ENCODE assay signal across 9 cellular contexts in genomic region chr6:501891-502601, GRCh38.
DNase-seq lines count a peak whose midpoint lies in the region; ATAC-seq and TF ChIP-seq lines count a peak whose summit lies in the region.
"Had no signal": no experiment of that assay in that cellular context is flagged by ENCODE, and none has a peak within 500 bp of the region (broad histone marks: within the 10 kb centered on the region; RNA-seq: fewer than 3 reads in every experiment).

No MANE protein-coding gene starts in this region.

- H3K36me3 ChIP-seq in Panc1 (ENCODE audit: control insufficient read depth, insufficient read depth, low read length) (no peaks in the 10 kb centered on the region), aorta (ENCODE audit: control insufficient read depth in 1 of 2, insufficient read depth in 2 of 2, low read length in 1 of 2) (peaks cover 4 to 6% of the 10 kb centered on the region in 2 donors)

- no peak for DNase-seq in GM12864 (ENCODE audit: low read depth)
- no peak for DNase-seq in Panc1 (ENCODE audit: low read depth, low spot score)
- peak; percentile 19 for DNase-seq in activated gamma-delta T cell (lab: John Stamatoyannopoulos, UW)
- peak; percentile 53 to 58 for DNase-seq in stimulated activated CD4-positive, alpha-beta T cell treated with anti-CD3 and anti-CD28 coated beads, Interleukin-1b, Interleukin-23, amount 100 ng/mL, for 4 hours (ENCODE audit: low read depth in 2 of 2)
- DNase-seq in aorta = no peak
- DNase-seq in NCI-H526 (lab: John Stamatoyannopoulos, UW) = no peak
- no peak for DNase-seq in RKO (ENCODE audit: low spot score)
- DNase-seq: NCI-H1436 treated with DMSO at 0.1 percent for 48 hours had no signal

- intact Hi-C loops in Panc1 (cut with micrococcal nuclease; ENCODE audit: unreplicated experiment) (no loop called here), aorta (cut with DNase I) (no loop called here)

- POLR2A ChIA-PET in Panc1 (lab: Charles Lee) = no interaction called here

- H3K4me3 ChIP-seq in GM12864 (ENCODE audit: low read depth, low read length) (peak overlapping the region; percentile 60), Panc1 (ENCODE audit: low read depth in 2 of 2, low read length in 2 of 2) (peak overlapping the region; percentile 27 to 55), aorta (ENCODE audit: low read length in 2 of 2) (no peak overlapping the region)

- ATAC-seq in Panc1 = peak; percentile 81
- no peak for ATAC-seq in aorta (ENCODE audit: low FRiP score)
- no peak for ATAC-seq in HG02981 (IDR thresholded peaks at IDR 0.05; ENCODE audit: unreplicated experiment)

- H3K9me3 ChIP-seq in Panc1 (ENCODE audit: control insufficient read depth, insufficient read depth, low read depth, low read length) (no peaks in the 10 kb centered on the region), aorta (ENCODE audit: control insufficient read depth, low read length) (no peaks in the 10 kb centered on the region)

- H3K27me3 ChIP-seq in Panc1 (ENCODE audit: control insufficient read depth, insufficient read depth, low read length) = no peaks in the 10 kb centered on the region
- no peaks in the 10 kb centered on the region for H3K27me3 ChIP-seq in aorta (ENCODE audit: control insufficient read depth in 1 of 2, insufficient read depth in 2 of 2, low read length in 1 of 2)

- H3K27ac ChIP-seq in Panc1 (ENCODE audit: low read length) = peak overlapping the region; percentile 1; the same call in 1 of the 2 replicates
- H3K27ac ChIP-seq in aorta (ENCODE audit: low read depth in 1 of 2, low read length in 2 of 2) = no peak overlapping the region

- in situ Hi-C loops in Panc1 (cut with HindIII; ENCODE audit: low pct_unique_long_range_greater_than_20kb, low sequenced_read_pairs) = no loop called here

- CTCF ChIA-PET in Panc1 (lab: Charles Lee) = no interaction called here

- WGBS in aorta, 2 donors = 85% methylated on average over 22 of the region's 22 CpGs

- H3K4me1 ChIP-seq in Panc1 (ENCODE audit: control insufficient read depth, insufficient read depth, low read length) (no peaks in the 10 kb centered on the region), aorta (ENCODE audit: control insufficient read depth in 1 of 2, insufficient read depth in 2 of 2, low read length in 2 of 2) (no peaks in the 10 kb centered on the region)

- no peak for TF ChIP-seq CTCF in GM12864 (IDR thresholded peaks at IDR 0.05; ENCODE audit: low read depth, low read length, missing control alignments)
- TF ChIP-seq CTCF in Panc1 (IDR thresholded peaks at IDR 0.05) = no peak

- no TSS peak for BruUV-seq in Panc1 (replicated peaks; lab: Mats Ljungman, UMichigan)

Comparison
In these comparisons a context has a peak if more than half of its experiments do, and no peak if none do; other contexts are left out.
1. DNase-seq: peak in activated gamma-delta T cell (single experiment) and stimulated activated CD4-positive, alpha-beta T cell treated with anti-CD3 and anti-CD28 coated beads, Interleukin-1b, Interleukin-23, amount 100 ng/mL, for 4 hours (2 of 2); none in GM12864 (single experiment), Panc1 (single experiment), aorta (0 of 2), NCI-H526 (0 of 2) and RKO (single experiment).
2. H3K4me3 ChIP-seq: peak in GM12864 (single experiment) and Panc1 (2 of 2); none in aorta (0 of 2).